In the genomic region with DNA sequence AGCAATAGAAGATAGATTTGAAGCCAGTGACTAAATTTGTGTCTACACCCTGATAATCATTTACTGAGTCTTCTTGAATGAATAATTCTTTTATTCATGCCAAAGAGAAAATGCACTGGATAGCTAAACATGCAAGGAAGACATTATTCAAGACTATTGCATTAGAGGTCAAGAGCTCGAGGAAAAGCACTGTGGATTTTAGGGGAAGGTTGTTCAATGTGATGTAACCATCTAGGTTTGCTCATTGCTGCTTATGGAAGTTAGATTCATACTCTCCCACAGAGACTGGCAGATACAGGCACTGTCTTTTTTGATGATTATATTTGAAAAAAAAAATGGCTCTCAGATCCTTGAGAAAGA, we compare ENCODE assay signal across 19 cellular contexts.
"Had no signal": no experiment of that assay in that cellular context is flagged by ENCODE, and none has a peak within 500 bp of the region (broad histone marks: within the 10 kb centered on the region; RNA-seq: fewer than 3 reads in every experiment).

No MANE protein-coding gene starts in this region.

- H3K27ac ChIP-seq: dorsolateral prefrontal cortex, gastroesophageal sphincter, hepatocyte, neural progenitor cell, pancreas, spleen, stomach, thoracic aorta had no signal

- H3K9me3 ChIP-seq: gastroesophageal sphincter, mucosa of descending colon, pancreas, spleen, stomach, thoracic aorta had no signal

- H3K36me3 Mint-ChIP-seq: natural killer cell treated with Interleukin-12 subunit alpha and Interleukin-12 subunit beta and Interleukin-15 and Interleukin-18, amount 100 ng/mL, for 72 hours; neural progenitor cell had no signal

- H3K4me3 Mint-ChIP-seq: central memory CD8-positive, alpha-beta T cell; natural killer cell treated with Interleukin-12 subunit alpha and Interleukin-12 subunit beta and Interleukin-15 and Interleukin-18, amount 100 ng/mL, for 72 hours; neural progenitor cell had no signal

- H3K9me3 Mint-ChIP-seq: neural progenitor cell had no signal

- H3K4me2 ChIP-seq: neural progenitor cell had no signal

- H2AFZ ChIP-seq: hepatocyte, neural progenitor cell had no signal

- H3K4me1 ChIP-seq: gastroesophageal sphincter, neural progenitor cell, spleen, stomach had no signal

- H3K27me3 ChIP-seq: gastroesophageal sphincter, hepatocyte, pancreas, spleen had no signal

- H3K4me3 ChIP-seq: dorsolateral prefrontal cortex, gastroesophageal sphincter, hepatocyte, mucosa of descending colon, neural progenitor cell, pancreas, spleen, stomach, thoracic aorta had no signal

- H3K9ac ChIP-seq: neural progenitor cell had no signal

- H3K27ac Mint-ChIP-seq: natural killer cell treated with Interleukin-12 subunit alpha and Interleukin-12 subunit beta and Interleukin-15 and Interleukin-18, amount 100 ng/mL, for 72 hours; neural progenitor cell had no signal

- H3K4me1 Mint-ChIP-seq: central memory CD8-positive, alpha-beta T cell; neural progenitor cell had no signal

- H3K79me2 ChIP-seq: hepatocyte had no signal

- DNase-seq: cortex of kidney; dorsolateral prefrontal cortex; effector CD8-positive, alpha-beta T cell; kidney; mucosa of descending colon; pancreas; spleen; stimulated activated CD4-positive, alpha-beta T cell treated with anti-CD3 and anti-CD28 coated beads, Interleukin-15, amount 100 ng/mL, for 24 hours; stimulated activated CD4-positive, alpha-beta T cell treated with anti-CD3 and anti-CD28 coated beads, Interleukin-1b, Interleukin-23, amount 100 ng/mL, for 48 hours; stimulated activated CD4-positive, alpha-beta T cell treated with anti-CD3 and anti-CD28 coated beads, Interleukin-4, amount 100 ng/mL, for 24 hours; stimulated activated naive CD4-positive, alpha-beta T cell; stomach; substantia nigra had no signal

- ATAC-seq: gastroesophageal sphincter; natural killer cell treated with Interleukin-12 subunit alpha and Interleukin-12 subunit beta and Interleukin-15 and Interleukin-18, amount 100 ng/mL, for 72 hours had no signal

- H3K36me3 ChIP-seq: gastroesophageal sphincter, neural progenitor cell, pancreas, spleen, stomach, thoracic aorta had no signal

- H3K27me3 Mint-ChIP-seq: central memory CD8-positive, alpha-beta T cell; natural killer cell treated with Interleukin-12 subunit alpha and Interleukin-12 subunit beta and Interleukin-15 and Interleukin-18, amount 100 ng/mL, for 72 hours had no signal
